ENCODE assay signal across 1 cellular context in genomic region chr20:1489764-1490436, GRCh38.
A peak's percentile ranks its signal among the peaks of the same experiment; 100 is the strongest.
TF ChIP-seq lines count a peak whose summit lies in the region.

No MANE protein-coding gene starts in this region.

TF ChIP-seq in HepG2, 621 proteins besides CTCF, POLR2A, EP300 and RAD21:
- TF ChIP-seq THAP11 (CRISPR knock-in tag; IDR thresholded peaks at IDR 0.05) (no peak), CEBPB (IDR thresholded peaks at IDR 0.05; ENCODE audit: borderline replicate concordance, low read depth, low read length) (peak; percentile 58; the same call in 1 of the 2 replicates), HOXA5 (CRISPR knock-in tag; IDR thresholded peaks at IDR 0.05) (no peak)
